In genomic region chr3:54447427-54447826, GRCh38 we compare ENCODE assay signal across 1 cellular context.
TF ChIP-seq lines count a peak whose summit lies in the region.

No MANE protein-coding gene starts in this region.

TF ChIP-seq in HepG2, 621 proteins besides CTCF, POLR2A, EP300 and RAD21 (continued from another document and continues in another):
- TF ChIP-seq HMGXB3 (CRISPR knock-in tag; IDR thresholded peaks at IDR 0.05; ENCODE audit: borderline replicate concordance): no peak
- TF ChIP-seq ZNF260 (CRISPR knock-in tag; IDR thresholded peaks at IDR 0.05; ENCODE audit: borderline replicate concordance, low read depth): no peak
- no peak for TF ChIP-seq ZNF136 (CRISPR knock-in tag; IDR thresholded peaks at IDR 0.05; ENCODE audit: low read depth)
- peak; percentile 44; the same call in 1 of the 2 replicates for TF ChIP-seq ZNF644 (CRISPR knock-in tag; IDR thresholded peaks at IDR 0.05; ENCODE audit: low read depth)
- TF ChIP-seq EED (CRISPR knock-in tag; IDR thresholded peaks at IDR 0.05): no peak
- TF ChIP-seq RARA (CRISPR knock-in tag; IDR thresholded peaks at IDR 0.05): 0 out of 2 replicates have a peak, but pooled peaks have one; percentile 14
- no peak for TF ChIP-seq IRF9 (CRISPR knock-in tag; IDR thresholded peaks at IDR 0.05; ENCODE audit: borderline replicate concordance)
- TF ChIP-seq KDM6A (CRISPR knock-in tag; IDR thresholded peaks at IDR 0.05; ENCODE audit: low read depth): no peak
- no peak for TF ChIP-seq ZBTB21 (CRISPR knock-in tag; IDR thresholded peaks at IDR 0.05)
- TF ChIP-seq ZNF224 (CRISPR knock-in tag; IDR thresholded peaks at IDR 0.05): no peak
- TF ChIP-seq IRF1 (CRISPR knock-in tag; IDR thresholded peaks at IDR 0.05; ENCODE audit: low read depth): no peak
- no peak for TF ChIP-seq ATAD3A (CRISPR knock-in tag; IDR thresholded peaks at IDR 0.05)
- TF ChIP-seq ARHGAP35 (CRISPR knock-in tag; IDR thresholded peaks at IDR 0.05; ENCODE audit: borderline replicate concordance): no peak
- TF ChIP-seq STAG1 (CRISPR knock-in tag; IDR thresholded peaks at IDR 0.05): no peak
- peak; percentile 87 for TF ChIP-seq ZNF317 (CRISPR knock-in tag; IDR thresholded peaks at IDR 0.05)
- TF ChIP-seq ZNF276 (CRISPR knock-in tag; IDR thresholded peaks at IDR 0.05; ENCODE audit: low read depth): no peak
- TF ChIP-seq MAFK (conservative IDR thresholded peaks at IDR 0.05 in 1 of 2, IDR thresholded peaks at IDR 0.05 in 1 of 2; ENCODE audit: low read length in 2 of 2): no peak
- peak; percentile 64; the same call in 1 of the 2 replicates for TF ChIP-seq SOX5 (CRISPR knock-in tag; IDR thresholded peaks at IDR 0.05; ENCODE audit: borderline replicate concordance)
- TF ChIP-seq ELF1 (CRISPR knock-in tag; IDR thresholded peaks at IDR 0.05): no peak
- no peak for TF ChIP-seq JUNB (CRISPR knock-in tag; IDR thresholded peaks at IDR 0.05; ENCODE audit: borderline replicate concordance)
- TF ChIP-seq PITX1 (CRISPR knock-in tag; IDR thresholded peaks at IDR 0.05): no peak
- no peak for TF ChIP-seq FOXA1 (IDR thresholded peaks at IDR 0.05)
- TF ChIP-seq FOXA1 (CRISPR knock-in tag; IDR thresholded peaks at IDR 0.05): peak; percentile 54
- TF ChIP-seq ZNF234 (CRISPR knock-in tag; conservative IDR thresholded peaks at IDR 0.05): no peak
- TF ChIP-seq MYPOP (CRISPR knock-in tag; IDR thresholded peaks at IDR 0.05): no peak
- no peak for TF ChIP-seq CSRNP1 (CRISPR knock-in tag; IDR thresholded peaks at IDR 0.05)
- TF ChIP-seq CREM (IDR thresholded peaks at IDR 0.05): no peak
- no peak for TF ChIP-seq CREM (CRISPR knock-in tag; IDR thresholded peaks at IDR 0.05)
- TF ChIP-seq GLMP (CRISPR knock-in tag; IDR thresholded peaks at IDR 0.05; ENCODE audit: borderline replicate concordance): no peak
- TF ChIP-seq IRX3 (CRISPR knock-in tag; IDR thresholded peaks at IDR 0.05; ENCODE audit: borderline replicate concordance, low read depth): no peak
- TF ChIP-seq ZNF800 (CRISPR knock-in tag; IDR thresholded peaks at IDR 0.05): no peak
- TF ChIP-seq KAT8 (CRISPR knock-in tag; IDR thresholded peaks at IDR 0.05): no peak
- TF ChIP-seq RARG (CRISPR knock-in tag; IDR thresholded peaks at IDR 0.05; ENCODE audit: low read depth): no peak
- no peak for TF ChIP-seq SOX13 (IDR thresholded peaks at IDR 0.05)
- peak in 1 of 2 experiments; percentile 12; a peak in 1 of 4 replicates for TF ChIP-seq SOX13 (CRISPR knock-in tag; conservative IDR thresholded peaks at IDR 0.05 in 1 of 2, IDR thresholded peaks at IDR 0.05 in 1 of 2)
- no peak for TF ChIP-seq ARID4A (CRISPR knock-in tag; IDR thresholded peaks at IDR 0.05; ENCODE audit: borderline replicate concordance)
- no peak for TF ChIP-seq POLR2AphosphoS5 (IDR thresholded peaks at IDR 0.05; ENCODE audit: low read depth, low read length)
- TF ChIP-seq FUBP1 (CRISPR knock-in tag; IDR thresholded peaks at IDR 0.05; ENCODE audit: borderline replicate concordance): no peak
- TF ChIP-seq E2F5 (CRISPR knock-in tag; conservative IDR thresholded peaks at IDR 0.05): no peak
- TF ChIP-seq ZNF782 (CRISPR knock-in tag; IDR thresholded peaks at IDR 0.05; ENCODE audit: borderline replicate concordance): no peak
- no peak for TF ChIP-seq MAFG (CRISPR knock-in tag; IDR thresholded peaks at IDR 0.05)
